21 cellular contexts compared by ENCODE assay signal in the genomic region with DNA sequence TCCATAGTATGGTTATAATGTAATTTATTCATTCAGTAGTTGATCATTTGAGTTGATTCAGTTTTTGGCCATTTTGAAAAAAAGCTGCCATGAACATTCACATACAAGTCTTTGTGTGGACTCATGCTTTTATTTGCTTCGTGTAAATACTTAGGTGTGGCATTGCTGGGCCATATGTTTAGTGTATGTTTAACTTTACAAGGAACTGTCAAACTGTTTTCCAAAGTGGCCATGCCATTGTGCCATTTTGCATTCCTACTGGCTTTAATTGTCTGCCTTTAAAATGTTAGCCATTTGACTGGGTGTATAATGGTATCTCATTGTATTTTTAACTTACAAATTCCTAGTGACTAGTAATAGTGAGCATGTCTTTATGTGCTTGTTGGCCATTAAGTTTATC. TPM values are rescaled to one million over a fixed set of nuclear protein-coding genes. Genes with fewer than 3 reads are reported as not detected.
DNase-seq lines count a peak whose midpoint lies in the region; ATAC-seq, FAIRE-seq and TF ChIP-seq lines count a peak whose summit lies in the region.
"Had no signal": no experiment of that assay in that cellular context is flagged by ENCODE, and none has a peak within 500 bp of the region (broad histone marks: within the 10 kb centered on the region; RNA-seq: fewer than 3 reads in every experiment).

No MANE protein-coding gene starts in this region.

- TF ChIP-seq CTCF in MCF 10A (IDR thresholded peaks at IDR 0.05; ENCODE audit: unreplicated experiment) (no peak), breast epithelium (IDR thresholded peaks at IDR 0.05) (no peak), RWPE2 (IDR thresholded peaks at IDR 0.05; ENCODE audit: poor library complexity, severe bottlenecking) (no peak)

- intact Hi-C loops in MCF 10A (cut with micrococcal nuclease) (no loop called here), breast epithelium (cut with DNase I; ENCODE audit: low total_unique reads) (no loop called here)

- H3K4me3 ChIP-seq in breast epithelium (no peak overlapping the region), RWPE2 (ENCODE audit: severe bottlenecking) (no peak overlapping the region)
- H3K4me3 ChIP-seq: hepatocyte had no signal

- H3K27ac Mint-ChIP-seq in MCF 10A (ENCODE audit: low read depth, unreplicated experiment), result peak overlapping the region; percentile 94
- H3K27ac Mint-ChIP-seq in stimulated activated memory B cell treated with anti-CD40 and anti-IgM and Interleukin-4, amounts not matched to agents 10 μg/mL and 1 μg/mL and 100 μg/mL, for 72 hours, result peak overlapping the region; percentile 30
- H3K27ac Mint-ChIP-seq: endodermal cell, IgD-negative memory B cell had no signal

- DNase-seq in MCF 10A (ENCODE audit: unreplicated experiment) (no peak), breast epithelium (ENCODE audit: low spot score in 2 of 2) (no peak), RWPE2 (ENCODE audit: low spot score) (no peak), OCI-M2 (lab: John Stamatoyannopoulos, UW; ENCODE audit: unreplicated experiment) (no peak), NCI-H187 (lab: John Stamatoyannopoulos, UW) (no peak), NCI-H128 (lab: John Stamatoyannopoulos, UW; ENCODE audit: unreplicated experiment) (no peak)
- DNase-seq: activated CD4-positive, CD25-positive, alpha-beta regulatory T cell treated with anti-CD3 and anti-CD28 coated beads, Interleukin-2, amount 50 U/mL, for 72 hours; aorta; Calu3; endodermal cell; HCEC 1CT; NCI-H2081; NCI-H524; stimulated activated CD4-positive, alpha-beta T cell treated with anti-CD3 and anti-CD28 coated beads, Interleukin-2, amount 100 ng/mL, for 48 hours had no signal

- CTCF ChIA-PET in MCF 10A (lab: Yijun Ruan, JAX), result no interaction called here

- H3K9me3 ChIP-seq in breast epithelium (no peaks in the 10 kb centered on the region), RWPE2 (ENCODE audit: severe bottlenecking) (no peaks in the 10 kb centered on the region)

- no peaks in the 10 kb centered on the region for H3K27me3 Mint-ChIP-seq in MCF 10A (ENCODE audit: insufficient read depth, unreplicated experiment)
- H3K27me3 Mint-ChIP-seq in stimulated activated memory B cell treated with anti-CD40 and anti-IgM and Interleukin-4, amounts not matched to agents 10 μg/mL and 1 μg/mL and 100 μg/mL, for 72 hours, result no peaks in the 10 kb centered on the region

- H3K4me3 Mint-ChIP-seq in MCF 10A (ENCODE audit: unreplicated experiment), result no peak overlapping the region
- no peak overlapping the region for H3K4me3 Mint-ChIP-seq in stimulated activated memory B cell treated with anti-CD40 and anti-IgM and Interleukin-4, amounts not matched to agents 10 μg/mL and 1 μg/mL and 100 μg/mL, for 72 hours
- H3K4me3 Mint-ChIP-seq: endodermal cell, IgD-negative memory B cell had no signal

- no peaks in the 10 kb centered on the region for H3K9me3 Mint-ChIP-seq in MCF 10A (ENCODE audit: unreplicated experiment)
- H3K9me3 Mint-ChIP-seq in stimulated activated memory B cell treated with anti-CD40 and anti-IgM and Interleukin-4, amounts not matched to agents 10 μg/mL and 1 μg/mL and 100 μg/mL, for 72 hours, result no peaks in the 10 kb centered on the region
- H3K9me3 Mint-ChIP-seq: IgD-negative memory B cell; natural killer cell treated with Interleukin-12 subunit alpha and Interleukin-12 subunit beta and Interleukin-15 and Interleukin-18, amount 100 ng/mL, for 72 hours had no signal

- H3K4me1 Mint-ChIP-seq in MCF 10A (ENCODE audit: insufficient read depth, unreplicated experiment), result peaks cover 41% of the 10 kb centered on the region
- peaks cover 58% of the 10 kb centered on the region for H3K4me1 Mint-ChIP-seq in stimulated activated memory B cell treated with anti-CD40 and anti-IgM and Interleukin-4, amounts not matched to agents 10 μg/mL and 1 μg/mL and 100 μg/mL, for 72 hours

- no peaks in the 10 kb centered on the region for H3K36me3 ChIP-seq in breast epithelium
- no peaks in the 10 kb centered on the region for H3K36me3 ChIP-seq in RWPE2 (ENCODE audit: low read depth)

- POLR2A ChIA-PET in MCF 10A (lab: Yijun Ruan, JAX), result interaction anchor here (1.2 to 1.9 kb wide), 2 partner anchors 9 to 214 kb away, joined by 3 to 5 read pairs; partner anchors contain the start of gene MTM1

- peak; percentile 96 for FAIRE-seq in colon (lab: Jason Lieb, UNC)
- FAIRE-seq: islet of Langerhans had no signal

- no peak overlapping the region for H3K27ac ChIP-seq in breast epithelium
- H3K27ac ChIP-seq in RWPE2 (ENCODE audit: poor library complexity, severe bottlenecking), result peak overlapping the region; percentile 84
- H3K27ac ChIP-seq: hepatocyte, HL-60 had no signal

- no peak for TF ChIP-seq POLR2A in breast epithelium (IDR thresholded peaks at IDR 0.05)

- H3K4me1 ChIP-seq in breast epithelium (no peaks in the 10 kb centered on the region), RWPE2 (ENCODE audit: insufficient read depth, poor library complexity, severe bottlenecking) (peaks cover 63% of the 10 kb centered on the region)

- H3K36me3 Mint-ChIP-seq in MCF 10A (ENCODE audit: insufficient read depth, unreplicated experiment), result peaks cover 7% of the 10 kb centered on the region
- peaks cover 6% of the 10 kb centered on the region for H3K36me3 Mint-ChIP-seq in stimulated activated memory B cell treated with anti-CD40 and anti-IgM and Interleukin-4, amounts not matched to agents 10 μg/mL and 1 μg/mL and 100 μg/mL, for 72 hours
- H3K36me3 Mint-ChIP-seq: IgD-negative memory B cell; natural killer cell treated with Interleukin-12 subunit alpha and Interleukin-12 subunit beta and Interleukin-15 and Interleukin-18, amount 100 ng/mL, for 72 hours had no signal

- no peak for ATAC-seq in RWPE2 (ENCODE audit: low read depth)
- no peak for ATAC-seq in stimulated activated memory B cell treated with anti-CD40 and anti-IgM and Interleukin-4, amounts not matched to agents 10 μg/mL and 1 μg/mL and 100 μg/mL, for 72 hours
- ATAC-seq: natural killer cell treated with Interleukin-12 subunit alpha and Interleukin-12 subunit beta and Interleukin-15 and Interleukin-18, amount 100 ng/mL, for 72 hours had no signal

- no TSS peak for BruUV-seq in MCF 10A (replicated peaks; lab: Mats Ljungman, UMichigan)

- peaks cover 0 to 4% of the 10 kb centered on the region in 2 donors for H3K27me3 ChIP-seq in breast epithelium
- H3K27me3 ChIP-seq in RWPE2 (ENCODE audit: insufficient read depth, poor library complexity, severe bottlenecking), result no peaks in the 10 kb centered on the region
- H3K27me3 ChIP-seq: hepatocyte had no signal

RNA-seq across cellular contexts. Expression of gene MTM1, which starts 8.8 kb away (rescaled TPM):
- total RNA-seq in MCF 10A (2022), result 11.6 and 11.9 TPM in 2 replicates
- 10 to 100 TPM; 14.7 to 17.3 (median 14.7) TPM for total RNA-seq in breast epithelium
